ENCODE assay signal across 30 cellular contexts in genomic region chr5:2068515-2068914, GRCh38.
"Had no signal": no experiment of that assay in that cellular context is flagged by ENCODE, and none has a peak within 500 bp of the region (broad histone marks: within the 10 kb centered on the region; RNA-seq: fewer than 3 reads in every experiment).

No MANE protein-coding gene starts in this region.

- H3K4me3 ChIP-seq: adrenal gland, body of pancreas had no signal

- ATAC-seq: activated CD8-positive, alpha-beta T cell treated with anti-CD3 and anti-CD28 coated beads, Interleukin-2, amount 10 ng/mL, durations not matched to agents 7 days and 5 days; activated naive CD4-positive, alpha-beta T cell treated with anti-CD3 and anti-CD28 coated beads, Interleukin-2, amount 50 U/mL, for 72 hours; body of pancreas; PC-3; Right ventricle myocardium inferior had no signal

- DNase-seq: activated CD4-positive, alpha-beta T cell treated with anti-CD3 and anti-CD28 coated beads for 1 hour; activated CD4-positive, alpha-beta T cell treated with anti-CD3 and anti-CD28 coated beads for 48 hours; activated CD4-positive, alpha-beta T cell treated with anti-CD3 and anti-CD28 coated beads, Interleukin-2, amount 50 U/mL, for 48 hours; activated CD4-positive, CD25-positive, alpha-beta regulatory T cell; activated CD8-positive, alpha-beta T cell treated with anti-CD3 and anti-CD28 coated beads, Interleukin-2, amount 10 ng/mL, durations not matched to agents 7 days and 5 days; activated gamma-delta T cell; activated naive CD4-positive, alpha-beta T cell treated with Interleukin-2 at 50 U/mL for 16 hours; activated T-cell treated with anti-CD3 and anti-CD28 coated beads, Interleukin-2, amount 50 U/mL, for 24 hours; adrenal gland; body of pancreas; caudate nucleus; cerebellar nuclear complex; NCI-H1048; NCI-H1105 treated with DMSO at 0.1 percent for 48 hours; NCI-H1436 treated with DMSO at 0.1 percent for 48 hours; NCI-H1694 treated with DMSO at 0.1 percent for 48 hours; NCI-H2029; NCI-H345; NCI-H524 treated with DMSO at 0.1 percent for 48 hours; NK-92 treated with Interleukin-12 subunit alpha and Interleukin-12 subunit beta, amount 100 ng/mL, for 24 hours; PC-3; SW 1271; T-helper 1 cell; T-helper 2 cell; T-helper 9 cell had no signal

- H3K4me1 ChIP-seq: adrenal gland, body of pancreas had no signal

- H3K27ac ChIP-seq: adrenal gland, body of pancreas, KMS-11, RWPE1, VCaP had no signal

- H3K36me3 ChIP-seq: adrenal gland had no signal

- H3K27me3 ChIP-seq: adrenal gland, body of pancreas had no signal

- H3K9me3 ChIP-seq: adrenal gland, body of pancreas had no signal
